1 cellular context compared by ENCODE assay signal in genomic region chr14:24271834-24272263, GRCh38.
TF ChIP-seq lines count a peak whose summit lies in the region.

No MANE protein-coding gene starts in this region.

TF ChIP-seq in HepG2, 621 proteins besides CTCF, POLR2A, EP300 and RAD21 (continued from another document and continues in another):
- TF ChIP-seq CEBPZ (IDR thresholded peaks at IDR 0.05; ENCODE audit: low read length), result no peak
- no peak for TF ChIP-seq ZNF607 (CRISPR knock-in tag; IDR thresholded peaks at IDR 0.05; ENCODE audit: borderline replicate concordance)
- TF ChIP-seq POLR2AphosphoS2 (IDR thresholded peaks at IDR 0.05; ENCODE audit: low read depth, low read length), result no peak
- TF ChIP-seq ZNF432 (CRISPR knock-in tag; IDR thresholded peaks at IDR 0.05; ENCODE audit: borderline replicate concordance), result no peak
- TF ChIP-seq KDM3A (CRISPR knock-in tag; IDR thresholded peaks at IDR 0.05; ENCODE audit: low read depth), result no peak
- no peak for TF ChIP-seq KDM2A (CRISPR knock-in tag; IDR thresholded peaks at IDR 0.05; ENCODE audit: borderline replicate concordance, low read depth)
- no peak for TF ChIP-seq ZNF687 (CRISPR knock-in tag; IDR thresholded peaks at IDR 0.05)
- TF ChIP-seq BRD4 (CRISPR knock-in tag; IDR thresholded peaks at IDR 0.05), result no peak
- no peak for TF ChIP-seq RFX1 (IDR thresholded peaks at IDR 0.05)
- no peak for TF ChIP-seq ZNF431 (CRISPR knock-in tag; IDR thresholded peaks at IDR 0.05; ENCODE audit: borderline replicate concordance, low read depth)
- no peak for TF ChIP-seq YEATS2 (CRISPR knock-in tag; IDR thresholded peaks at IDR 0.05; ENCODE audit: borderline replicate concordance)
- TF ChIP-seq MIXL1 (CRISPR knock-in tag; IDR thresholded peaks at IDR 0.05), result no peak
- TF ChIP-seq ELF4 (CRISPR knock-in tag; IDR thresholded peaks at IDR 0.05; ENCODE audit: borderline replicate concordance), result no peak; the same call in none of the 2 replicates
- TF ChIP-seq MAFK (conservative IDR thresholded peaks at IDR 0.05 in 1 of 2, IDR thresholded peaks at IDR 0.05 in 1 of 2; ENCODE audit: low read length in 2 of 2), result peak; percentile 34 to 35; a peak in 2 of 4 replicates
- no peak for TF ChIP-seq NFYB (CRISPR knock-in tag; IDR thresholded peaks at IDR 0.05)
- no peak for TF ChIP-seq ELF1 (CRISPR knock-in tag; IDR thresholded peaks at IDR 0.05)
- 0 out of 2 replicates have a peak, but pooled peaks have one; percentile 51 for TF ChIP-seq SNAPC4 (CRISPR knock-in tag; IDR thresholded peaks at IDR 0.05)
- peak; percentile 1; the same call in 1 of the 2 replicates for TF ChIP-seq ZNF17 (CRISPR knock-in tag; IDR thresholded peaks at IDR 0.05)
- TF ChIP-seq TEAD2 (CRISPR knock-in tag; IDR thresholded peaks at IDR 0.05), result no peak
- TF ChIP-seq PATZ1 (CRISPR knock-in tag; IDR thresholded peaks at IDR 0.05), result no peak
- TF ChIP-seq ZNF34 (CRISPR knock-in tag; IDR thresholded peaks at IDR 0.05; ENCODE audit: borderline replicate concordance), result no peak
- TF ChIP-seq UBTF (CRISPR knock-in tag; IDR thresholded peaks at IDR 0.05), result no peak
- TF ChIP-seq HOXA9 (CRISPR knock-in tag; IDR thresholded peaks at IDR 0.05; ENCODE audit: borderline replicate concordance), result no peak
- no peak for TF ChIP-seq ZNF644 (CRISPR knock-in tag; IDR thresholded peaks at IDR 0.05; ENCODE audit: low read depth)
- TF ChIP-seq FLYWCH1 (CRISPR knock-in tag; IDR thresholded peaks at IDR 0.05), result peak; percentile 23; the same call in 1 of the 2 replicates
- TF ChIP-seq PTBP1 (IDR thresholded peaks at IDR 0.05; ENCODE audit: low read depth, low read length, poor library complexity, severe bottlenecking), result no peak
- TF ChIP-seq KDM5A (IDR thresholded peaks at IDR 0.05; ENCODE audit: borderline replicate concordance, low read length), result no peak
- TF ChIP-seq CBX2 (IDR thresholded peaks at IDR 0.05; ENCODE audit: low read depth, low read length), result no peak
- TF ChIP-seq CBX2 (CRISPR knock-in tag; IDR thresholded peaks at IDR 0.05; ENCODE audit: low read depth), result no peak
- no peak for TF ChIP-seq SMC3 (IDR thresholded peaks at IDR 0.05; ENCODE audit: low read length)
- no peak for TF ChIP-seq TAF1 (CRISPR knock-in tag; IDR thresholded peaks at IDR 0.05)
- TF ChIP-seq ATF5 (CRISPR knock-in tag; IDR thresholded peaks at IDR 0.05; ENCODE audit: low read depth), result no peak
- TF ChIP-seq ZNF773 (CRISPR knock-in tag; IDR thresholded peaks at IDR 0.05; ENCODE audit: borderline replicate concordance), result no peak
- no peak for TF ChIP-seq MED13 (CRISPR knock-in tag; IDR thresholded peaks at IDR 0.05)
- TF ChIP-seq ZNF235 (CRISPR knock-in tag; IDR thresholded peaks at IDR 0.05; ENCODE audit: borderline replicate concordance), result no peak
- peak in 1 of 2 experiments; percentile 19; a peak in 1 of 4 replicates for TF ChIP-seq KLF16 (CRISPR knock-in tag; IDR thresholded peaks at IDR 0.05)
- TF ChIP-seq ZNF333 (CRISPR knock-in tag; IDR thresholded peaks at IDR 0.05; ENCODE audit: borderline replicate concordance), result no peak
- TF ChIP-seq MYNN (CRISPR knock-in tag; IDR thresholded peaks at IDR 0.05; ENCODE audit: low read depth), result no peak
- TF ChIP-seq THYN1 (CRISPR knock-in tag; IDR thresholded peaks at IDR 0.05; ENCODE audit: borderline replicate concordance, low read depth), result peak; percentile 16; the same call in 1 of the 2 replicates
- no peak for TF ChIP-seq CHD4 (IDR thresholded peaks at IDR 0.05; ENCODE audit: borderline replicate concordance, low read length)
- TF ChIP-seq MYC (CRISPR knock-in tag; IDR thresholded peaks at IDR 0.05; ENCODE audit: borderline replicate concordance), result no peak
- no peak for TF ChIP-seq NFE2L1 (CRISPR knock-in tag; IDR thresholded peaks at IDR 0.05; ENCODE audit: borderline replicate concordance)
- 0 out of 2 replicates have a peak, but pooled peaks have one; percentile 67 for TF ChIP-seq ZBTB37 (CRISPR knock-in tag; IDR thresholded peaks at IDR 0.05)
- TF ChIP-seq THAP7 (CRISPR knock-in tag; IDR thresholded peaks at IDR 0.05), result no peak
- TF ChIP-seq SMAD1 (CRISPR knock-in tag; IDR thresholded peaks at IDR 0.05; ENCODE audit: borderline replicate concordance, low read depth), result no peak
